ENCODE assay signal across 30 cellular contexts in the genomic region with DNA sequence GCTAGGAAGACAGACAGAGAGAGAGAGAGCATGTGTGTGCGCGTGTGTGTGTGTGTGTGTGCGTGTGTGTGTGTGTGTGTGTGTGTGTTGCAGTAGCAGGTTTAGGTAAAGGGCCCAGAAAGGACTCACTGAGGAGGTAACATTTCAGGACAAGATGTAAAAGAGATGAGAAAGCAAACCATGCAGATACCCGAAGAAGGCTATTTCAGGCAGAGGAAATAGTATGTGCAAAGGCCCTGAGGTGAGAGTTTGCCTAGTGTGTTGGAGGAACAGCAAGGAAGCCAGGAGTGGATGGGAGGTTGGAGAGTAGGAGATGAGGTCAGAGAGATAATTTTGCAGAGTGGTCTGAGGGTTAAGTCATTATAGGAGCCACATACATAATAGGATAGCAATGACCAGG.
"Had no signal": no experiment of that assay in that cellular context is flagged by ENCODE, and none has a peak within 500 bp of the region (broad histone marks: within the 10 kb centered on the region; RNA-seq: fewer than 3 reads in every experiment).

No MANE protein-coding gene starts in this region.

- H3K9me3 ChIP-seq: esophagus squamous epithelium, gastroesophageal sphincter had no signal

- H3K4me3 Mint-ChIP-seq: activated CD4-positive, alpha-beta memory T cell treated with anti-CD3 and anti-CD28 coated beads for 36 hours; activated CD4-positive, alpha-beta T cell treated with anti-CD3 and anti-CD28 coated beads for 36 hours; activated CD4-positive, alpha-beta T cell treated with anti-CD3 and anti-CD28 coated beads, Interleukin-2, amount 10 ng/mL, durations not matched to agents 24 days and 14 days; activated CD8-positive, alpha-beta memory T cell treated with anti-CD3 and anti-CD28 coated beads, Interleukin-2, amount 10 ng/mL, durations not matched to agents 7 days and 5 days; activated CD8-positive, alpha-beta T cell treated with anti-CD3 and anti-CD28 coated beads, Interleukin-2, amount 10 ng/mL, durations not matched to agents 7 days and 5 days; activated naive CD4-positive, alpha-beta T cell treated with anti-CD3 and anti-CD28 coated beads for 36 hours; activated naive CD4-positive, alpha-beta T cell treated with anti-CD3 and anti-CD28 coated beads, Interleukin-2, amount 50 U/mL, for 24 hours; activated naive CD8-positive, alpha-beta T cell treated with anti-CD3 and anti-CD28 coated beads, Interleukin-2, amount 10 ng/mL, durations not matched to agents 7 days and 5 days; activated T-helper 1 cell treated with anti-CD3 and anti-CD28 coated beads, Interleukin-12 subunit alpha, Interleukin-12 subunit beta, Interleukin-2, Interleukin-4 antibody, amounts not matched to agents 30 ng/mL and 10 ng/mL and 1 ng/mL, durations not matched to agents 14 hours and 24 hours and 36 hours; central memory CD8-positive, alpha-beta T cell; dendritic cell treated with granulocyte-macrophage colony-stimulating factor and Interleukin-4, amounts not matched to agents 40 ng/mL and 50 ng/mL, for 4 days; effector memory CD8-positive, alpha-beta T cell had no signal

- H3K27me3 Mint-ChIP-seq: activated CD4-positive, alpha-beta memory T cell treated with anti-CD3 and anti-CD28 coated beads for 36 hours; activated CD4-positive, alpha-beta T cell treated with anti-CD3 and anti-CD28 coated beads for 36 hours; activated CD4-positive, alpha-beta T cell treated with anti-CD3 and anti-CD28 coated beads, Interleukin-2, amount 10 ng/mL, durations not matched to agents 24 days and 14 days; activated CD8-positive, alpha-beta memory T cell treated with anti-CD3 and anti-CD28 coated beads, Interleukin-2, amount 10 ng/mL, durations not matched to agents 7 days and 5 days; activated naive CD8-positive, alpha-beta T cell treated with anti-CD3 and anti-CD28 coated beads, Interleukin-2, amount 10 ng/mL, durations not matched to agents 7 days and 5 days; central memory CD8-positive, alpha-beta T cell; dendritic cell treated with granulocyte-macrophage colony-stimulating factor and Interleukin-4, amounts not matched to agents 40 ng/mL and 50 ng/mL, for 4 days; effector memory CD8-positive, alpha-beta T cell had no signal

- H3K4me1 Mint-ChIP-seq: activated CD4-positive, alpha-beta T cell treated with anti-CD3 and anti-CD28 coated beads for 36 hours; activated CD4-positive, alpha-beta T cell treated with anti-CD3 and anti-CD28 coated beads, Interleukin-2, amount 10 ng/mL, durations not matched to agents 24 days and 14 days; activated CD8-positive, alpha-beta memory T cell treated with anti-CD3 and anti-CD28 coated beads, Interleukin-2, amount 10 ng/mL, durations not matched to agents 7 days and 5 days; activated naive CD4-positive, alpha-beta T cell treated with anti-CD3 and anti-CD28 coated beads, Interleukin-2, amount 50 U/mL, for 24 hours; activated naive CD8-positive, alpha-beta T cell treated with anti-CD3 and anti-CD28 coated beads, Interleukin-2, amount 10 ng/mL, durations not matched to agents 7 days and 5 days; central memory CD8-positive, alpha-beta T cell had no signal

- H3K36me3 ChIP-seq: brain microvascular endothelial cell, esophagus squamous epithelium, gastroesophageal sphincter had no signal

- H3K4me3 ChIP-seq: coronary artery, dorsolateral prefrontal cortex, esophagus squamous epithelium, gastroesophageal sphincter had no signal

- DNase-seq: activated CD4-positive, alpha-beta memory T cell treated with anti-CD3 and anti-CD28 coated beads for 36 hours; activated CD4-positive, alpha-beta T cell treated with anti-CD3 and anti-CD28 coated beads for 36 hours; activated CD4-positive, alpha-beta T cell treated with anti-CD3 and anti-CD28 coated beads, Interleukin-2, amount 10 ng/mL, durations not matched to agents 24 days and 14 days; activated CD4-positive, CD25-positive, alpha-beta regulatory T cell; activated CD4-positive, CD25-positive, alpha-beta regulatory T cell treated with anti-CD3 and anti-CD28 coated beads, Interleukin-2, amount 50 U/mL, for 72 hours; activated CD8-positive, alpha-beta memory T cell treated with anti-CD3 and anti-CD28 coated beads, Interleukin-2, amount 10 ng/mL, durations not matched to agents 7 days and 5 days; activated CD8-positive, alpha-beta memory T cell treated with anti-CD3 and anti-CD28 coated beads, Interleukin-2, amount 50 U/mL, for 4 hours; activated CD8-positive, alpha-beta T cell treated with anti-CD3 and anti-CD28 coated beads, Interleukin-2, amount 10 ng/mL, durations not matched to agents 7 days and 5 days; activated effector memory CD4-positive, alpha-beta T cell treated with anti-CD3 and anti-CD28 coated beads, Interleukin-2, amount 50 U/mL, for 16 hours; activated naive CD4-positive, alpha-beta T cell treated with anti-CD3 and anti-CD28 coated beads for 36 hours; activated naive CD8-positive, alpha-beta T cell treated with anti-CD3 and anti-CD28 coated beads, Interleukin-2, amount 10 ng/mL, durations not matched to agents 7 days and 5 days; activated T-cell treated with anti-CD3 and anti-CD28 coated beads, Interleukin-2, amount 50 U/mL, for 1 hour; activated T-cell treated with anti-CD3 and anti-CD28 coated beads, Interleukin-2, amount 50 U/mL, for 48 hours; amniotic stem cell; anterior cingulate cortex; brain microvascular endothelial cell; dorsolateral prefrontal cortex; effector CD4-positive, alpha-beta T cell; effector memory CD8-positive, alpha-beta T cell; erythroblast; esophagus squamous epithelium; foreskin melanocyte; T-helper 2 cell had no signal

- H3K27ac ChIP-seq: brain microvascular endothelial cell, coronary artery, dorsolateral prefrontal cortex, esophagus squamous epithelium, gastroesophageal sphincter had no signal

- ATAC-seq: activated CD4-positive, alpha-beta T cell treated with anti-CD3 and anti-CD28 coated beads for 36 hours; activated CD8-positive, alpha-beta memory T cell treated with anti-CD3 and anti-CD28 coated beads, Interleukin-2, amount 10 ng/mL, durations not matched to agents 7 days and 5 days; activated CD8-positive, alpha-beta T cell treated with anti-CD3 and anti-CD28 coated beads, Interleukin-2, amount 10 ng/mL, durations not matched to agents 7 days and 5 days; effector memory CD8-positive, alpha-beta T cell; gastroesophageal sphincter had no signal

- H3K27me3 ChIP-seq: brain microvascular endothelial cell, dorsolateral prefrontal cortex, gastroesophageal sphincter had no signal

- H3K9me3 Mint-ChIP-seq: activated CD4-positive, alpha-beta T cell treated with anti-CD3 and anti-CD28 coated beads, Interleukin-2, amount 10 ng/mL, durations not matched to agents 24 days and 14 days; activated naive CD4-positive, alpha-beta T cell treated with anti-CD3 and anti-CD28 coated beads for 36 hours; activated naive CD8-positive, alpha-beta T cell treated with anti-CD3 and anti-CD28 coated beads, Interleukin-2, amount 10 ng/mL, durations not matched to agents 7 days and 5 days; activated T-helper 1 cell treated with anti-CD3 and anti-CD28 coated beads, Interleukin-12 subunit alpha, Interleukin-12 subunit beta, Interleukin-2, Interleukin-4 antibody, amounts not matched to agents 30 ng/mL and 10 ng/mL and 1 ng/mL, durations not matched to agents 14 hours and 24 hours and 36 hours; dendritic cell treated with granulocyte-macrophage colony-stimulating factor and Interleukin-4, amounts not matched to agents 40 ng/mL and 50 ng/mL, for 4 days had no signal

- H3K36me3 Mint-ChIP-seq: activated CD4-positive, alpha-beta memory T cell treated with anti-CD3 and anti-CD28 coated beads for 36 hours; activated CD8-positive, alpha-beta memory T cell treated with anti-CD3 and anti-CD28 coated beads, Interleukin-2, amount 10 ng/mL, durations not matched to agents 7 days and 5 days; activated naive CD4-positive, alpha-beta T cell treated with anti-CD3 and anti-CD28 coated beads, Interleukin-2, amount 50 U/mL, for 24 hours; activated naive CD8-positive, alpha-beta T cell treated with anti-CD3 and anti-CD28 coated beads, Interleukin-2, amount 10 ng/mL, durations not matched to agents 7 days and 5 days had no signal

- H3K27ac Mint-ChIP-seq: activated CD4-positive, alpha-beta memory T cell treated with anti-CD3 and anti-CD28 coated beads for 36 hours; activated CD4-positive, alpha-beta T cell treated with anti-CD3 and anti-CD28 coated beads for 36 hours; activated CD4-positive, alpha-beta T cell treated with anti-CD3 and anti-CD28 coated beads, Interleukin-2, amount 10 ng/mL, durations not matched to agents 24 days and 14 days; activated CD8-positive, alpha-beta memory T cell treated with anti-CD3 and anti-CD28 coated beads, Interleukin-2, amount 10 ng/mL, durations not matched to agents 7 days and 5 days; activated CD8-positive, alpha-beta T cell treated with anti-CD3 and anti-CD28 coated beads, Interleukin-2, amount 10 ng/mL, durations not matched to agents 7 days and 5 days; activated naive CD4-positive, alpha-beta T cell treated with anti-CD3 and anti-CD28 coated beads for 36 hours; activated naive CD4-positive, alpha-beta T cell treated with anti-CD3 and anti-CD28 coated beads, Interleukin-2, amount 50 U/mL, for 24 hours; activated naive CD8-positive, alpha-beta T cell treated with anti-CD3 and anti-CD28 coated beads, Interleukin-2, amount 10 ng/mL, durations not matched to agents 7 days and 5 days; activated T-helper 1 cell treated with anti-CD3 and anti-CD28 coated beads, Interleukin-12 subunit alpha, Interleukin-12 subunit beta, Interleukin-2, Interleukin-4 antibody, amounts not matched to agents 30 ng/mL and 10 ng/mL and 1 ng/mL, durations not matched to agents 14 hours and 24 hours and 36 hours; activated T-helper 2 cell treated with anti-CD3 and anti-CD28 coated beads, Interferon-gamma antibody, Interleukin-2, Interleukin-4, amounts not matched to agents 10 μg/mL and 5 μg/mL and 100 μg/mL, durations not matched to agents 14 hours and 24 hours and 36 hours; dendritic cell treated with granulocyte-macrophage colony-stimulating factor and Interleukin-4, amounts not matched to agents 40 ng/mL and 50 ng/mL, for 4 days; effector memory CD8-positive, alpha-beta T cell had no signal

- H3K4me1 ChIP-seq: gastroesophageal sphincter had no signal
